24 cellular contexts compared by ENCODE assay signal in the genomic region with DNA sequence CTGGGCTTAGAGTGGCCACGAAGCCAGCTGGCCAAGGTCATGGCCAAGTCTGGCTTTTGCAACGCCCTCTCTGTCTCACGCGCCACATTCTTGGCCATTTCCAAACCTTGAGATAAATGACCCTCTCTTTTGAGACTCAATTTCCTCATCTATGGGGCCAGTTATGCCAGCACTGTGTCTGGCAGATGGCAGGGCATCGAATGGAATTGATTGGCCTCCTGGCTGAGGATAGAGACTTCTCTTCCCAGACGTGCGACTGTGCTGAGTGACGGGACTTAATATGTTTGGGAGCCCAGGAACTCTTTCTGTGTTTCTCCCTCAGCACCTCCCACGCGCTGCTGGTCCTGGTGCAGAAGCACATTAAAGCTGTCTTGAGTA. TPM values are rescaled to one million over a fixed set of nuclear protein-coding genes. Genes with fewer than 3 reads are reported as not detected.
"Had no signal": no experiment of that assay in that cellular context is flagged by ENCODE, and none has a peak within 500 bp of the region (broad histone marks: within the 10 kb centered on the region; RNA-seq: fewer than 3 reads in every experiment).

No MANE protein-coding gene starts in this region.

- H3K4me3 Mint-ChIP-seq: activated CD8-positive, alpha-beta T cell treated with anti-CD3 and anti-CD28 coated beads, Interleukin-2, amount 10 ng/mL, durations not matched to agents 7 days and 5 days; activated naive CD8-positive, alpha-beta T cell treated with anti-CD3 and anti-CD28 coated beads, Interleukin-2, amount 10 ng/mL, durations not matched to agents 7 days and 5 days; T-helper 17 cell; WTC11 had no signal

- H3K4me3 ChIP-seq: adrenal gland had no signal

- H3K36me3 ChIP-seq: adrenal gland had no signal

- H3K4me1 ChIP-seq: adrenal gland had no signal

- H3K9me3 ChIP-seq: adrenal gland had no signal

- H3K27me3 Mint-ChIP-seq: activated naive CD8-positive, alpha-beta T cell treated with anti-CD3 and anti-CD28 coated beads, Interleukin-2, amount 10 ng/mL, durations not matched to agents 7 days and 5 days; T-helper 17 cell had no signal

- H3K27ac ChIP-seq: adrenal gland had no signal

- H3K4me1 Mint-ChIP-seq: activated naive CD8-positive, alpha-beta T cell treated with anti-CD3 and anti-CD28 coated beads, Interleukin-2, amount 10 ng/mL, durations not matched to agents 7 days and 5 days had no signal

- DNase-seq: activated CD4-positive, alpha-beta T cell treated with anti-CD3 and anti-CD28 coated beads for 48 hours; activated CD4-positive, alpha-beta T cell treated with anti-CD3 and anti-CD28 coated beads, Interleukin-2, amount 50 U/mL, for 4 hours; activated CD4-positive, CD25-positive, alpha-beta regulatory T cell treated with anti-CD3 and anti-CD28 coated beads, Interleukin-2, amount 50 U/mL, for 72 hours; activated CD8-positive, alpha-beta memory T cell treated with anti-CD3 and anti-CD28 coated beads, Interleukin-2, amount 50 U/mL, for 48 hours; activated CD8-positive, alpha-beta T cell treated with anti-CD3 and anti-CD28 coated beads, Interleukin-2, amount 10 ng/mL, durations not matched to agents 7 days and 5 days; activated naive CD4-positive, alpha-beta T cell treated with anti-CD3 and anti-CD28 coated beads, Interleukin-2, amount 50 U/mL, for 16 hours; activated naive CD8-positive, alpha-beta T cell treated with anti-CD3 and anti-CD28 coated beads, Interleukin-2, amount 10 ng/mL, durations not matched to agents 7 days and 5 days; activated T-cell treated with anti-CD3 and anti-CD28 coated beads, Interleukin-2, amount 50 U/mL, for 1 hour; adrenal gland; KG1; NCI-H1092 treated with DMSO at 0.1 percent for 48 hours; NCI-H1417 treated with DMSO at 0.1 percent for 48 hours; NCI-H1694; NCI-H2081; NCI-H446; NCI-H524; PC-3; SIG-M5; T-helper 17 cell; T-helper 9 cell had no signal

- H3K9me3 Mint-ChIP-seq: activated naive CD8-positive, alpha-beta T cell treated with anti-CD3 and anti-CD28 coated beads, Interleukin-2, amount 10 ng/mL, durations not matched to agents 7 days and 5 days; WTC11 had no signal

- H3K36me3 Mint-ChIP-seq: activated naive CD8-positive, alpha-beta T cell treated with anti-CD3 and anti-CD28 coated beads, Interleukin-2, amount 10 ng/mL, durations not matched to agents 7 days and 5 days; WTC11 had no signal

- H3K27ac Mint-ChIP-seq: activated naive CD8-positive, alpha-beta T cell treated with anti-CD3 and anti-CD28 coated beads, Interleukin-2, amount 10 ng/mL, durations not matched to agents 7 days and 5 days; T-helper 17 cell; WTC11 had no signal

- ATAC-seq: activated CD8-positive, alpha-beta T cell treated with anti-CD3 and anti-CD28 coated beads, Interleukin-2, amount 10 ng/mL, durations not matched to agents 7 days and 5 days; PC-3; T-helper 17 cell had no signal

RNA-seq across cellular contexts. Expression of a gene that starts 7.6 kb away (rescaled TPM):
- total RNA-seq: activated CD8-positive, alpha-beta T cell treated with anti-CD3 and anti-CD28 coated beads, Interleukin-2, amount 10 ng/mL, durations not matched to agents 7 days and 5 days; activated naive CD8-positive, alpha-beta T cell treated with anti-CD3 and anti-CD28 coated beads, Interleukin-2, amount 10 ng/mL, durations not matched to agents 7 days and 5 days; cardiac septum; LHCN-M2; M059J; PC-3; T-helper 17 cell had no signal
- polyA plus RNA-seq: adrenal gland had no signal

RNA-seq across cellular contexts. Expression of a gene that starts 10.9 kb away (rescaled TPM):
- total RNA-seq: activated CD8-positive, alpha-beta T cell treated with anti-CD3 and anti-CD28 coated beads, Interleukin-2, amount 10 ng/mL, durations not matched to agents 7 days and 5 days; activated naive CD8-positive, alpha-beta T cell treated with anti-CD3 and anti-CD28 coated beads, Interleukin-2, amount 10 ng/mL, durations not matched to agents 7 days and 5 days; adrenal gland; cardiac septum; LHCN-M2; M059J; PC-3; T-helper 17 cell; WTC11 had no signal
- polyA plus RNA-seq: adrenal gland had no signal

RNA-seq across cellular contexts. Expression of a gene that starts 16.3 kb away (rescaled TPM):
- total RNA-seq: activated CD8-positive, alpha-beta T cell treated with anti-CD3 and anti-CD28 coated beads, Interleukin-2, amount 10 ng/mL, durations not matched to agents 7 days and 5 days; activated naive CD8-positive, alpha-beta T cell treated with anti-CD3 and anti-CD28 coated beads, Interleukin-2, amount 10 ng/mL, durations not matched to agents 7 days and 5 days; adrenal gland; cardiac septum; LHCN-M2; M059J; PC-3; T-helper 17 cell; WTC11 had no signal
- polyA plus RNA-seq: adrenal gland had no signal

RNA-seq across cellular contexts. Expression of a gene that starts 38.6 kb away (rescaled TPM):
- total RNA-seq: activated CD8-positive, alpha-beta T cell treated with anti-CD3 and anti-CD28 coated beads, Interleukin-2, amount 10 ng/mL, durations not matched to agents 7 days and 5 days; activated naive CD8-positive, alpha-beta T cell treated with anti-CD3 and anti-CD28 coated beads, Interleukin-2, amount 10 ng/mL, durations not matched to agents 7 days and 5 days; adrenal gland; cardiac septum; LHCN-M2; M059J; PC-3; T-helper 17 cell; WTC11 had no signal
- polyA plus RNA-seq: adrenal gland had no signal
